ENCODE assay signal across 11 cellular contexts in the genomic region with DNA sequence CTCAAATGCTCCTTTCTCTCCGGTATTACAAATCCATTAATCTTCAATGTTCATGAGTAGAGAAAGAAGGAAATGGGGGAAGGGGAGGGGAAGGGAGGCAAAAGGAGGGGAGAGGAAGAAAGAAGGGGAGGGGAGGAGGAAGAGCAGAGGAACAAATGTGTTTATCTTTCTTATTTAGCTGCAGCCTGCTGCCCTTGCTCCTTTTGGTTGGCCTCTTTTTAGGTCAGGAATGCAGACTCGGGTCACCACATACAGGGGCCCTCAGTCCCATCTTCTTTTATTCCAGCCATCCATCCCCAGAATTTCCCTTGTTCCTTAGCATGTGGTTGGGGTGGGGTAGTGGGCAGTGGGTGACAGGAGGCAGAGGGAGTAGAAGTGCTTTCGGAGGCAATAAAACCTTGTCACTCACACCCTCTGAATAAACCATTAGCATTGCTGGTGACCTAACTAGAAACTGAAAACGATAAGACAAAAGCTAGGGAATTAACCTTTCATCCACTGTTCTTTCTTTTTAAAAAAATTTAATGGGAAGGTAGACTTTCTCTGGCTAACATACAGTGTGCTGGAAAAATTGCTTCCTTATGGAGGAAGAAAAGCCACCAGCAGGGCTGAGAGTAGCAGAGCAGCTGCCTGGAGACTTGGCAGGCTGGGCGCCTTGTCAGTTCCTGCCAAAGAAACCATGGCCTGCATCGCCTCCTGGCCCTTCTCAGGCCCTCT. TPM values are rescaled to one million over a fixed set of nuclear protein-coding genes. Genes with fewer than 3 reads are reported as not detected.
DNase-seq lines count a peak whose midpoint lies in the region; ATAC-seq and TF ChIP-seq lines count a peak whose summit lies in the region.
"Had no signal": no experiment of that assay in that cellular context is flagged by ENCODE, and none has a peak within 500 bp of the region (broad histone marks: within the 10 kb centered on the region; RNA-seq: fewer than 3 reads in every experiment).

No MANE protein-coding gene starts in this region.

- no peak for ATAC-seq in PC-3
- ATAC-seq: Panc1 had no signal

- no peak overlapping the region for H4K91ac ChIP-seq in neuronal stem cell (ENCODE audit: low read depth, low read length, poor library complexity)

- no peak overlapping the region for H2AK5ac ChIP-seq in neuronal stem cell (ENCODE audit: low read depth, low read length)

- intact Hi-C loops in PC-3 (cut with micrococcal nuclease), result no loop called here

- H3K4me1 ChIP-seq in PC-3 (ENCODE audit: insufficient read depth, low read length) (peaks cover 8% of the 10 kb centered on the region), neuronal stem cell (ENCODE audit: control insufficient read depth in 2 of 2, insufficient read depth in 1 of 2, low read depth in 1 of 2, low read length in 2 of 2) (peaks cover 6 to 30% of the 10 kb centered on the region in 2 donors)

- H2AFZ ChIP-seq in PC-3 (ENCODE audit: low read length), result 0 out of 2 replicates have a peak overlapping the region, but pooled peaks have one; percentile 19
- H2AFZ ChIP-seq in neuronal stem cell (ENCODE audit: low read length), result peak overlapping the region; percentile 63

- CTCF ChIA-PET in PC-3 (lab: Charles Lee), result no interaction called here

- POLR2A ChIA-PET in PC-3 (lab: Charles Lee; ENCODE audit: unreplicated experiment), result no interaction called here

- no peak overlapping the region for H3K4ac ChIP-seq in neuronal stem cell (ENCODE audit: low read length)

- no peaks in the 10 kb centered on the region for H4K20me1 ChIP-seq in PC-3 (ENCODE audit: low read length)

- no peak overlapping the region for H3K9ac ChIP-seq in PC-3 (ENCODE audit: low read length)
- no peak overlapping the region for H3K9ac ChIP-seq in neuronal stem cell (ENCODE audit: low read depth, low read length, poor library complexity)

- H2BK5ac ChIP-seq in neuronal stem cell (ENCODE audit: low read length), result no peak overlapping the region

- in situ Hi-C loops in G401 (cut with HindIII; ENCODE audit: low sequenced_read_pairs) (no loop called here), KBM-7 (cut with MboI; ENCODE audit: low pct_unique_long_range_greater_than_20kb, low sequenced_read_pairs) (no loop called here)

- H3K27me3 ChIP-seq in PC-3 (ENCODE audit: low read length) (peaks cover 21% of the 10 kb centered on the region), neuronal stem cell (ENCODE audit: control insufficient read depth in 3 of 3, insufficient read depth in 3 of 3, low read depth in 1 of 3, low read length in 3 of 3) (no peaks in the 10 kb centered on the region)

- DNase-seq in G401 (ENCODE audit: low spot score) (peak; percentile 94), PC-3 (peak; percentile 7), fibroblast of the aortic adventitia (ENCODE audit: low read depth) (peak; percentile 38), neuronal stem cell (ENCODE audit: low spot score) (no peak), COR-L47 (lab: John Stamatoyannopoulos, UW) (no peak), SHP77 (lab: John Stamatoyannopoulos, UW) (no peak), NCI-H226 (no peak), KBM-7 (no peak)
- DNase-seq: activated CD4-positive, alpha-beta T cell treated with anti-CD3 and anti-CD28 coated beads for 1 hour; activated naive CD8-positive, alpha-beta T cell treated with anti-CD3 and anti-CD28 coated beads, Interleukin-2, amount 10 ng/mL, durations not matched to agents 7 days and 5 days had no signal

- H4K8ac ChIP-seq in neuronal stem cell (ENCODE audit: low read depth, low read length), result no peak overlapping the region

- no peaks in the 10 kb centered on the region for H3F3A ChIP-seq in PC-3 (ENCODE audit: low read length, unreplicated experiment)

- no TSS peak for BruUV-seq in PC-3 (replicated peaks; lab: Mats Ljungman, UMichigan)

- H3K79me1 ChIP-seq in neuronal stem cell (ENCODE audit: low read depth, low read length), result no peaks in the 10 kb centered on the region

- no peaks in the 10 kb centered on the region for H3K79me2 ChIP-seq in PC-3 (ENCODE audit: low read length)

- no peak overlapping the region for H3K23ac ChIP-seq in neuronal stem cell (ENCODE audit: low read depth, low read length, poor library complexity)

- no CpG with 5 or more reads among the region's 6 CpGs for WGBS in neuronal stem cell (ENCODE audit: extremely low coverage in 2 of 2, insufficient read length in 2 of 2, insufficient replicate concordance in 1 of 2), 2 donors

- H2BK12ac ChIP-seq in neuronal stem cell (ENCODE audit: low read length), result no peak overlapping the region

- no peak overlapping the region for H3K27ac ChIP-seq in PC-3 (ENCODE audit: low read length)
- H3K27ac ChIP-seq in neuronal stem cell (replicated peaks; ENCODE audit: low read length), result no peak overlapping the region

- no peak overlapping the region for H2BK120ac ChIP-seq in neuronal stem cell (ENCODE audit: low read depth, low read length)

- H3K4me3 ChIP-seq in PC-3 (ENCODE audit: low read length) (no peak overlapping the region), fibroblast of the aortic adventitia (ENCODE audit: low read depth, low read length) (no peak overlapping the region), neuronal stem cell (ENCODE audit: low read length in 2 of 2) (no peak overlapping the region)

- no peak overlapping the region for H2BK15ac ChIP-seq in neuronal stem cell (ENCODE audit: low read length)

- H3K14ac ChIP-seq in neuronal stem cell (ENCODE audit: low read length), result no peak overlapping the region

- no peaks in the 10 kb centered on the region for H3K9me3 ChIP-seq in PC-3 (ENCODE audit: low read length)
- peaks cover 0 to 4% of the 10 kb centered on the region in 2 donors for H3K9me3 ChIP-seq in neuronal stem cell (replicated peaks in 1 of 2; ENCODE audit: control insufficient read depth in 2 of 2, insufficient read depth in 1 of 2, low read depth in 1 of 2, low read length in 2 of 2)

- H3K36me3 ChIP-seq in PC-3 (ENCODE audit: low read depth, low read length) (no peaks in the 10 kb centered on the region), neuronal stem cell (replicated peaks in 1 of 2; ENCODE audit: control insufficient read depth in 2 of 2, insufficient read depth in 2 of 2, low read length in 2 of 2) (no peaks in the 10 kb centered on the region)

- H3K4me2 ChIP-seq in PC-3 (ENCODE audit: low read length), result no peak overlapping the region
- H3K4me2 ChIP-seq in neuronal stem cell (ENCODE audit: insufficient read depth, low read length, poor library complexity, severe bottlenecking), result no peak overlapping the region

- H3K9me2 ChIP-seq in PC-3 (replicated peaks; ENCODE audit: low read length), result no peaks in the 10 kb centered on the region

- no peak overlapping the region for H3K18ac ChIP-seq in neuronal stem cell (ENCODE audit: low read length)

- no peak for TF ChIP-seq CTCF in PC-3 (conservative IDR thresholded peaks at IDR 0.05; ENCODE audit: low read depth, low read length)
- TF ChIP-seq CTCF in fibroblast of the aortic adventitia (IDR thresholded peaks at IDR 0.05; ENCODE audit: insufficient read depth, low read length), result no peak

RNA-seq across cellular contexts. Expression of a gene that starts 16.8 kb away (rescaled TPM):
- not detected in 2 replicates for total RNA-seq in G401 (2014; rRNA removed; shearing (Covaris generic))
- total RNA-seq in PC-3 (2014; rRNA removed) (0.29 and 0.40 TPM in 2 replicates), fibroblast of the aortic adventitia (ENCODE audit: low replicate concordance) (0.63 and 1.6 TPM in 2 replicates)
- polyA plus RNA-seq in neuronal stem cell (2013, experiment 1 of 2), result 0.11 TPM
- 0.12 TPM for polyA plus RNA-seq in neuronal stem cell (2013, experiment 2 of 2)
- total RNA-seq: activated naive CD8-positive, alpha-beta T cell treated with anti-CD3 and anti-CD28 coated beads, Interleukin-2, amount 10 ng/mL, durations not matched to agents 7 days and 5 days had no signal

Comparison
In these comparisons a context has a peak if more than half of its experiments do, and no peak if none do; other contexts are left out.
1. DNase-seq: peak in G401 (single experiment), PC-3 (single experiment) and fibroblast of the aortic adventitia (single experiment); none in neuronal stem cell (single experiment), COR-L47 (single experiment), SHP77 (0 of 2), NCI-H226 (single experiment) and KBM-7 (single experiment).